In the genomic region with DNA sequence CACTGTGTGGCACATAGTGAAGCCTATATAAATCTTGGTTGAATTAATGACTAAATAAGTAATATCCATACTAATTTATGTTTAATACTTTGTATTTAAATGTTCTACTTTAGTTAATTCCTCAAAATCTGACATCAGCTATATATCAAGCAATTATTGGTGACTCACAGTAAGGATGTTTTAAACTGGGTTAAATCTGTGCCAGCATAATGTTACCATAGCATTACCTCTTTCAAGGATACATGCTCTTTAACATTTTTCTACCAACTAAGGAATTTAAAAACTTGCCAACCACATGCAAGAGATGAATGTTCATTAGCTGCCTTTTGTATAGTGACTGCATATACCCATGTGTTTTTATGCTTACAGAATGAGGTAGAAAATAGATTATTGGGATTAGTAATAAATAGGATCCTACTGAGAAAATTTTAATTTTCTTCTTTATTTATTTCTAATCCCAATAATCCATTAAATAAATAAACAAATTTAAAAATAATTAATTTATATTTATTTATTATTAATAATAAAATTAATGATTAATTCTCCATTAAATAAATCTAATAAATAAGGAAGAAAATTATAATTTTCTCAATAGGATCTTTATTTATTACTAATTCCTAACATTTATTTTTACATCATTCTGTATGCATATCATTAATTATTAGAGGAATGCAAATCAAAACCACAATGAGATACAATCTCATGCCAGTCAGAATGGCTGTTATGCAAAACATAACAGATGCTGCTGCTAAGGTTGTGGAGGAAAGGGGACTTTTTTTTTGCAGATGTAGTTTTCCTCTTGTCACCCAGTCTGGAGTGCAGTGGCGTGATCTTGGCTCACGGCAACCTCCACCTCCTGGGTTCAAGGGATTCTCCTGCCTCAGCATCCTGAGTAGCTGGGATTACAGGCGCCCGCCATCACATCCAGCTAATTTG, we compare ENCODE assay signal across 20 cellular contexts.
DNase-seq lines count a peak whose midpoint lies in the region; ATAC-seq, FAIRE-seq and TF ChIP-seq lines count a peak whose summit lies in the region.
"Had no signal": no experiment of that assay in that cellular context is flagged by ENCODE, and none has a peak within 500 bp of the region (broad histone marks: within the 10 kb centered on the region; RNA-seq: fewer than 3 reads in every experiment).

No MANE protein-coding gene starts in this region.

- H3K4me2 ChIP-seq in astrocyte (ENCODE audit: low read length): no peak overlapping the region

- H3K4me3 Mint-ChIP-seq in astrocyte (ENCODE audit: unreplicated experiment): no peak overlapping the region
- H3K4me3 Mint-ChIP-seq: B cell; CD4-positive, CD25-positive, alpha-beta regulatory T cell had no signal

- H3K9me3 ChIP-seq in astrocyte (ENCODE audit: insufficient read depth, low read depth, low read length): no peaks in the 10 kb centered on the region

- no peaks in the 10 kb centered on the region for H3K36me3 ChIP-seq in astrocyte (ENCODE audit: insufficient read depth, low read length)

- peaks cover 5% of the 10 kb centered on the region for H3K4me1 ChIP-seq in astrocyte (ENCODE audit: insufficient read depth, low read length)

- H3K4me1 Mint-ChIP-seq in astrocyte (ENCODE audit: low read depth, unreplicated experiment): peaks cover 4% of the 10 kb centered on the region
- H3K4me1 Mint-ChIP-seq: B cell; CD4-positive, CD25-positive, alpha-beta regulatory T cell had no signal

- no peaks in the 10 kb centered on the region for H3K79me2 ChIP-seq in astrocyte (ENCODE audit: insufficient read depth, low read length)

- H3K27ac Mint-ChIP-seq in astrocyte (ENCODE audit: unreplicated experiment): no peak overlapping the region
- H3K27ac Mint-ChIP-seq: B cell; CD4-positive, CD25-positive, alpha-beta regulatory T cell had no signal

- H3K9ac ChIP-seq in astrocyte (ENCODE audit: low read length): no peak overlapping the region

- H3K27me3 ChIP-seq in astrocyte (ENCODE audit: insufficient read depth, low read length): no peaks in the 10 kb centered on the region

- H3K36me3 Mint-ChIP-seq in astrocyte (ENCODE audit: low read depth, unreplicated experiment): no peaks in the 10 kb centered on the region
- H3K36me3 Mint-ChIP-seq: CD4-positive, CD25-positive, alpha-beta regulatory T cell had no signal

- no peaks in the 10 kb centered on the region for H4K20me1 ChIP-seq in astrocyte (ENCODE audit: insufficient read depth, low read length)

- no peaks in the 10 kb centered on the region for H3K27me3 Mint-ChIP-seq in astrocyte (ENCODE audit: low read depth, unreplicated experiment)
- H3K27me3 Mint-ChIP-seq: B cell; CD4-positive, CD25-positive, alpha-beta regulatory T cell had no signal

- DNase-seq in DMS 273 (lab: John Stamatoyannopoulos, UW; ENCODE audit: unreplicated experiment) (peak; percentile 33), astrocyte (ENCODE audit: low read depth) (peak; percentile 11), frontal cortex (ENCODE audit: low spot score in 2 of 2) (no peak), NCI-H187 (lab: John Stamatoyannopoulos, UW) (no peak), NCI-H2196 treated with DMSO at 0.1 percent for 48 hours (lab: John Stamatoyannopoulos, UW; ENCODE audit: unreplicated experiment) (no peak), NCI-H1092 (lab: John Stamatoyannopoulos, UW) (no peak)
- DNase-seq: CD4-positive, CD25-positive, alpha-beta regulatory T cell; DND-41; H7; KBM-7; NCI-H1048; NCI-H146; NCI-H2081 treated with DMSO at 0.1 percent for 48 hours; NCI-H226; NCI-H524 treated with DMSO at 0.1 percent for 48 hours; SHP77 had no signal

- peak; percentile 5 for FAIRE-seq in astrocyte (lab: Jason Lieb, UNC)
- FAIRE-seq in frontal cortex (lab: Jason Lieb, UNC): peak; percentile 94
- FAIRE-seq: GM12892 had no signal

- no peak overlapping the region for H3K27ac ChIP-seq in astrocyte (ENCODE audit: low read depth, low read length)

- ATAC-seq in HG03175 (IDR thresholded peaks at IDR 0.05; ENCODE audit: unreplicated experiment) (peak; percentile 62), HG03039 (IDR thresholded peaks at IDR 0.05; ENCODE audit: unreplicated experiment) (no peak)

- no peak overlapping the region for H3K4me3 ChIP-seq in astrocyte (ENCODE audit: insufficient read depth, low read depth, low read length)

- no peak overlapping the region for H2AFZ ChIP-seq in astrocyte (ENCODE audit: low read depth, low read length)

- no peak for TF ChIP-seq CTCF in astrocyte (IDR thresholded peaks at IDR 0.05; ENCODE audit: insufficient read depth, low read depth, low read length)

- H3K9me3 Mint-ChIP-seq in astrocyte (ENCODE audit: unreplicated experiment): peaks cover 2% of the 10 kb centered on the region

Comparison
In these comparisons a context has a peak if more than half of its experiments do, and no peak if none do; other contexts are left out.
1. DNase-seq: peak in DMS 273 (single experiment) and astrocyte (single experiment); none in frontal cortex (0 of 2), NCI-H187 (0 of 2), NCI-H2196 treated with DMSO at 0.1 percent for 48 hours (single experiment) and NCI-H1092 (single experiment).